8 cellular contexts compared by ENCODE assay signal in the genomic region with DNA sequence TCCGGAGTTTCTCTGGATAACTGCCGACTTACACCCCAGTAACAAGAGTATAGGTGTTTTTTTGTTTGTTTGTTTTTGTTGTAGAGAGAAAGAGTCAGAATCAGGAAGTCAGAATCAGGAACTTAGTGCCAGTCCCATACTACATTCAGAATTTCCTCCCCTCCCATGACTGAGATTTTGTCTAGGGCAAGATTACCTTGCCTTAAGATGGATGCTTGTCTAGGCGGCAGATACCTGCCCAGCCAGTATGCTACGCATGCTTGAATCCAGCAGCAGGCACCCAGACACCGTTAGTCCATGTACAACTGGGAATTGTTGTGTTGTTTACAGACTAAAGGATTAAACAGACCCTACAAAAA. TPM values are rescaled to one million over a fixed set of nuclear protein-coding genes. Genes with fewer than 3 reads are reported as not detected.
DNase-seq lines count a peak whose midpoint lies in the region; ATAC-seq and TF ChIP-seq lines count a peak whose summit lies in the region.

No MANE protein-coding gene starts in this region.

- H4K20me1 ChIP-seq in hepatocyte (ENCODE audit: insufficient read depth, poor library complexity, severe bottlenecking), result no peaks in the 10 kb centered on the region
- peaks cover 9% of the 10 kb centered on the region for H4K20me1 ChIP-seq in smooth muscle cell (ENCODE audit: low read depth)

- peaks cover 50% of the 10 kb centered on the region for H3K4me1 Mint-ChIP-seq in Calu3 (ENCODE audit: low read depth, unreplicated experiment)

- peak overlapping the region; percentile 99 for H3K27ac Mint-ChIP-seq in Calu3 (ENCODE audit: unreplicated experiment)
- peak overlapping the region; percentile 91 to 95 for H3K27ac Mint-ChIP-seq in activated naive CD4-positive, alpha-beta T cell treated with anti-CD3 and anti-CD28 coated beads, Interleukin-2, amount 50 U/mL, for 72 hours

- BruUV-seq in Calu3 (replicated peaks; lab: Mats Ljungman, UMichigan), result no TSS peak

- 52% methylated on average over 5 of the region's 5 CpGs for WGBS in hepatocyte (ENCODE audit: low lambda C conversion rate, missing lambda C conversion rate)
- WGBS in smooth muscle cell (ENCODE audit: low lambda C conversion rate), result 56% methylated on average over 5 of the region's 5 CpGs

- H3K9ac ChIP-seq in smooth muscle cell (ENCODE audit: low read depth), result peak overlapping the region; percentile 98

- H3K79me2 ChIP-seq in hepatocyte, result peaks cover 83% of the 10 kb centered on the region
- peaks cover 82% of the 10 kb centered on the region for H3K79me2 ChIP-seq in smooth muscle cell (ENCODE audit: low read depth)

- H3K4me1 ChIP-seq in hepatocyte (ENCODE audit: insufficient read depth), result peaks cover 30% of the 10 kb centered on the region
- H3K4me1 ChIP-seq in smooth muscle cell (ENCODE audit: low read depth), result peaks cover 57% of the 10 kb centered on the region

- intact Hi-C loops in Calu3 (cut with micrococcal nuclease; ENCODE audit: unreplicated experiment), result loop anchor here (2.0 kb wide), 2 partner anchors 34 to 58 kb away; a partner anchor contains a TSS

- H3K4me3 ChIP-seq in hepatocyte (peak overlapping the region; percentile 18), smooth muscle cell (peak overlapping the region; percentile 78)

- H3K9me3 ChIP-seq in hepatocyte (ENCODE audit: low read depth) (no peaks in the 10 kb centered on the region), smooth muscle cell (replicated peaks; ENCODE audit: low read depth) (no peaks in the 10 kb centered on the region)

- H3K27me3 Mint-ChIP-seq in Calu3 (ENCODE audit: unreplicated experiment), result no peaks in the 10 kb centered on the region

- H3K36me3 ChIP-seq in hepatocyte (replicated peaks; ENCODE audit: insufficient read depth, low read depth) (no peaks in the 10 kb centered on the region), smooth muscle cell (ENCODE audit: low read depth) (peaks cover 28% of the 10 kb centered on the region)

- TF ChIP-seq CTCF in Calu3 (IDR thresholded peaks at IDR 0.05; ENCODE audit: unreplicated experiment), result no peak
- no peak for TF ChIP-seq CTCF in hepatocyte (IDR thresholded peaks at IDR 0.05; ENCODE audit: poor library complexity)
- TF ChIP-seq CTCF in smooth muscle cell (IDR thresholded peaks at IDR 0.05; ENCODE audit: borderline replicate concordance, insufficient read depth, poor library complexity, severe bottlenecking), result no peak

- DNase-seq in Calu3 (peak; percentile 23), NCI-H1105 treated with DMSO at 0.1 percent for 48 hours (lab: John Stamatoyannopoulos, UW) (peak; percentile 68), hepatocyte (ENCODE audit: low spot score) (no peak), smooth muscle cell (lab: John Stamatoyannopoulos, UW; ENCODE audit: unreplicated experiment) (no peak), HCEC 1CT (no peak), EL (no peak)
- DNase-seq in activated naive CD4-positive, alpha-beta T cell treated with anti-CD3 and anti-CD28 coated beads, Interleukin-2, amount 50 U/mL, for 72 hours (ENCODE audit: low spot score in 2 of 2), result no peak

- H2AFZ ChIP-seq in hepatocyte (peak overlapping the region; percentile 58), smooth muscle cell (ENCODE audit: low read depth) (peak overlapping the region; percentile 99)

- no peaks in the 10 kb centered on the region for H3K27me3 ChIP-seq in hepatocyte
- no peaks in the 10 kb centered on the region for H3K27me3 ChIP-seq in smooth muscle cell (ENCODE audit: low read depth)

- H3K27ac ChIP-seq in hepatocyte, result peak overlapping the region; percentile 89
- peak overlapping the region; percentile 95 for H3K27ac ChIP-seq in smooth muscle cell (ENCODE audit: low read depth)

- no peak for ATAC-seq in activated naive CD4-positive, alpha-beta T cell treated with anti-CD3 and anti-CD28 coated beads, Interleukin-2, amount 50 U/mL, for 72 hours
- no peak for ATAC-seq in HG03139 (IDR thresholded peaks at IDR 0.05; ENCODE audit: unreplicated experiment)

- peak overlapping the region; percentile 77 for H3K4me2 ChIP-seq in hepatocyte
- H3K4me2 ChIP-seq in smooth muscle cell, result peak overlapping the region; percentile 96

- H3F3A ChIP-seq in smooth muscle cell (ENCODE audit: low read depth), result peaks cover 33% of the 10 kb centered on the region

- H3K36me3 Mint-ChIP-seq in Calu3 (ENCODE audit: insufficient read depth, unreplicated experiment), result peaks cover 94% of the 10 kb centered on the region
- H3K36me3 Mint-ChIP-seq in activated naive CD4-positive, alpha-beta T cell treated with anti-CD3 and anti-CD28 coated beads, Interleukin-2, amount 50 U/mL, for 72 hours, result peaks cover 69 to 94% of the 10 kb centered on the region in 2 donors

- peak overlapping the region; percentile 84 for H3K4me3 Mint-ChIP-seq in Calu3 (ENCODE audit: low read depth, unreplicated experiment)

- no peaks in the 10 kb centered on the region for H3K9me3 Mint-ChIP-seq in Calu3 (ENCODE audit: low read depth, unreplicated experiment)
- H3K9me3 Mint-ChIP-seq in activated naive CD4-positive, alpha-beta T cell treated with anti-CD3 and anti-CD28 coated beads, Interleukin-2, amount 50 U/mL, for 72 hours, result no peaks in the 10 kb centered on the region

- H3K9me2 ChIP-seq in hepatocyte (replicated peaks; ENCODE audit: insufficient read depth), result no peaks in the 10 kb centered on the region

- CTCF ChIA-PET in Calu3 (lab: Charles Lee), result interaction anchor here (1.0 to 1.1 kb wide), 2 partner anchors 35 to 58 kb away, joined by 3 to 8 read pairs; no protein-coding TSS in a partner anchor

RNA-seq across cellular contexts. Expression of a gene that starts 6.1 kb away (rescaled TPM):
- total RNA-seq in Calu3 (2022), result 266 and 313 TPM in 2 replicates
- 100 to 1,000 TPM; 487 to 501 TPM for total RNA-seq in activated naive CD4-positive, alpha-beta T cell treated with anti-CD3 and anti-CD28 coated beads, Interleukin-2, amount 50 U/mL, for 72 hours
- 191 and 208 TPM in 2 replicates for total RNA-seq in hepatocyte
- 157 and 181 TPM in 2 replicates for polyA plus RNA-seq in hepatocyte
- total RNA-seq in smooth muscle cell, result 266 and 283 TPM in 2 replicates
- polyA plus RNA-seq in smooth muscle cell, result 197 and 200 TPM in 2 replicates

RNA-seq across cellular contexts. Expression of a gene that starts 33.5 kb away (rescaled TPM):
- total RNA-seq in Calu3 (2022) (8.0 and 9.0 TPM in 2 replicates), hepatocyte (1.1 and 1.8 TPM in 2 replicates), smooth muscle cell (3.6 and 5.7 TPM in 2 replicates)
- 1 to 10 TPM; 1.7 to 1.8 TPM for total RNA-seq in activated naive CD4-positive, alpha-beta T cell treated with anti-CD3 and anti-CD28 coated beads, Interleukin-2, amount 50 U/mL, for 72 hours
- polyA plus RNA-seq in hepatocyte (0.91 and 0.97 TPM in 2 replicates), smooth muscle cell (5.7 and 6.3 TPM in 2 replicates)

RNA-seq across cellular contexts. Expression of a gene that starts 33.6 kb away (rescaled TPM):
- 40.7 and 45.3 TPM in 2 replicates for total RNA-seq in Calu3 (2022)
- 10 to 100 TPM; 25.4 to 34.0 TPM for total RNA-seq in activated naive CD4-positive, alpha-beta T cell treated with anti-CD3 and anti-CD28 coated beads, Interleukin-2, amount 50 U/mL, for 72 hours
- total RNA-seq in hepatocyte, result 24.6 and 32.4 TPM in 2 replicates
- polyA plus RNA-seq in hepatocyte, result 13.8 and 17.4 TPM in 2 replicates
- 4.8 and 8.4 TPM in 2 replicates for total RNA-seq in smooth muscle cell
- 3.9 and 10.0 TPM in 2 replicates for polyA plus RNA-seq in smooth muscle cell

Comparison
In these comparisons a context has a peak if more than half of its experiments do, and no peak if none do; other contexts are left out.
1. DNase-seq: peak in Calu3 (single experiment) and NCI-H1105 treated with DMSO at 0.1 percent for 48 hours (single experiment); none in activated naive CD4-positive, alpha-beta T cell treated with anti-CD3 and anti-CD28 coated beads, Interleukin-2, amount 50 U/mL, for 72 hours (0 of 2), hepatocyte (single experiment), smooth muscle cell (single experiment), HCEC 1CT (single experiment) and EL (single experiment).